Comparison of ENCODE assay signal across 10 cellular contexts in the genomic region with DNA sequence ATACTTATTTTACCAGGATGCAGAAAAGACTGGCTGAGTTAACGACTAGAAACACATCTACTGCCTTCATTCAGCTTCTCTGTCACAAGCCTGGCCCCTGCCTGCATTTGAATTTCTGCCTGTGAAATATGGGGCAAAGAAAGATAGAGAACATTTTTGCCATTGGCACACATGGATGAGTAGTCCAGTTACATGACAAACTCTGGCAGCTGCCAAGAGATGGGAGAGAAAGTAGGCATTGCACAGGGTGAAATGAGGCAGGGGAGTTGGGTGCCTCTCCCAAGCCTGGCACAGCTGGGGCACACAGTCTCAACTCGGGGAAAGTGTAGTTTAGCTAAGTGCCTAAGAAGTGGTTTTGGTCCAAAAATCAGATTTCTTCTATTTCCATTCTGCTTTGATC. TPM values are rescaled to one million over a fixed set of nuclear protein-coding genes. Genes with fewer than 3 reads are reported as not detected.
A peak's percentile ranks its signal among the peaks of the same experiment; 100 is the strongest.
DNase-seq lines count a peak whose midpoint lies in the region; ATAC-seq and TF ChIP-seq lines count a peak whose summit lies in the region.
"Had no signal": no experiment of that assay in that cellular context is flagged by ENCODE, and none has a peak within 500 bp of the region (broad histone marks: within the 10 kb centered on the region; RNA-seq: fewer than 3 reads in every experiment).

No MANE protein-coding gene starts in this region.

- H3K36me3 ChIP-seq in thyroid gland, result peaks cover 5 to 7% of the 10 kb centered on the region in 2 donors

- H3K4me3 ChIP-seq in thyroid gland (replicated peaks in 1 of 3), result no peak overlapping the region

- peaks cover 80 to 98% of the 10 kb centered on the region in 2 donors for H3K4me1 ChIP-seq in thyroid gland

- POLR2A ChIA-PET in activated CD4-positive, alpha-beta T cell treated with anti-CD3 and anti-CD28 coated beads for 36 hours (lab: Charles Lee), result no interaction called here

- no peaks in the 10 kb centered on the region for H3K9me3 Mint-ChIP-seq in brain
- no peaks in the 10 kb centered on the region for H3K9me3 Mint-ChIP-seq in memory B cell
- H3K9me3 Mint-ChIP-seq in activated CD4-positive, alpha-beta T cell treated with anti-CD3 and anti-CD28 coated beads for 36 hours (ENCODE audit: low read depth), result no peaks in the 10 kb centered on the region
- H3K9me3 Mint-ChIP-seq in natural killer cell, result no peaks in the 10 kb centered on the region

- WGBS in thyroid gland, 2 donors, result 48% methylated on average over 2 of the region's 2 CpGs

- no peaks in the 10 kb centered on the region for H3K27me3 ChIP-seq in thyroid gland

- H3K27ac ChIP-seq in thyroid gland, result peak overlapping the region; percentile 86 to 96 (median 89)

- H3K27me3 Mint-ChIP-seq in brain (peaks cover 8% of the 10 kb centered on the region), memory B cell (no peaks in the 10 kb centered on the region), natural killer cell (ENCODE audit: low read depth in 2 of 2) (no peaks in the 10 kb centered on the region)
- H3K27me3 Mint-ChIP-seq in activated CD4-positive, alpha-beta T cell treated with anti-CD3 and anti-CD28 coated beads for 36 hours, result no peaks in the 10 kb centered on the region

- no peak for TF ChIP-seq POLR2A in thyroid gland (IDR thresholded peaks at IDR 0.05)

- CTCF ChIA-PET in activated CD4-positive, alpha-beta T cell treated with anti-CD3 and anti-CD28 coated beads for 36 hours (lab: Charles Lee), result interaction anchor here (1.0 to 1.3 kb wide), 3 partner anchors 11 to 134 kb away, joined by 3 to 7 read pairs (median 3); no protein-coding TSS in a partner anchor

- DNase-seq in DMS 273 (lab: John Stamatoyannopoulos, UW; ENCODE audit: unreplicated experiment) (peak; percentile 24), DMS 273 treated with DMSO at 0.1 percent for 48 hours (lab: John Stamatoyannopoulos, UW) (no peak), memory B cell (ENCODE audit: low spot score in 2 of 2) (no peak), thyroid gland (no peak), natural killer cell (no peak)
- no peak for DNase-seq in activated CD4-positive, alpha-beta T cell treated with anti-CD3 and anti-CD28 coated beads for 36 hours
- DNase-seq: 8988T; stimulated activated naive CD4-positive, alpha-beta T cell treated with Interleukin-2 at 50 U/mL for 16 hours had no signal

- H3K4me3 Mint-ChIP-seq in brain (peak overlapping the region in 4 of 5 experiments; percentile 10 to 53 (median 18)), memory B cell (no peak overlapping the region), natural killer cell (no peak overlapping the region)
- no peak overlapping the region for H3K4me3 Mint-ChIP-seq in activated CD4-positive, alpha-beta T cell treated with anti-CD3 and anti-CD28 coated beads for 36 hours

- H3K9me3 ChIP-seq in thyroid gland, result no peaks in the 10 kb centered on the region

- H3K27ac Mint-ChIP-seq in brain (peak overlapping the region; percentile 77 to 99 (median 92)), memory B cell (peak overlapping the region; percentile 15), natural killer cell (peak overlapping the region in 1 of 2 donors; percentile 32)
- H3K27ac Mint-ChIP-seq in activated CD4-positive, alpha-beta T cell treated with anti-CD3 and anti-CD28 coated beads for 36 hours, result no peak overlapping the region

- TF ChIP-seq CTCF in brain (conservative IDR thresholded peaks at IDR 0.05) (no peak), thyroid gland (IDR thresholded peaks at IDR 0.05) (no peak), natural killer cell (IDR thresholded peaks at IDR 0.05) (no peak)

- H3K4me1 Mint-ChIP-seq in brain (peaks cover 77% of the 10 kb centered on the region), memory B cell (peaks cover 3% of the 10 kb centered on the region), natural killer cell (peaks cover 19% of the 10 kb centered on the region in 2 donors)
- peaks cover 13% of the 10 kb centered on the region for H3K4me1 Mint-ChIP-seq in activated CD4-positive, alpha-beta T cell treated with anti-CD3 and anti-CD28 coated beads for 36 hours

- no peak for ATAC-seq in memory B cell (ENCODE audit: low read depth)
- no peak for ATAC-seq in activated CD4-positive, alpha-beta T cell treated with anti-CD3 and anti-CD28 coated beads for 36 hours
- ATAC-seq in GM18502 (IDR thresholded peaks at IDR 0.05; ENCODE audit: poor library complexity, unreplicated experiment), result no peak
- no peak for ATAC-seq in natural killer cell

- peaks cover 16% of the 10 kb centered on the region for H3K36me3 Mint-ChIP-seq in brain
- peaks cover 26% of the 10 kb centered on the region for H3K36me3 Mint-ChIP-seq in memory B cell
- peaks cover 2% of the 10 kb centered on the region for H3K36me3 Mint-ChIP-seq in activated CD4-positive, alpha-beta T cell treated with anti-CD3 and anti-CD28 coated beads for 36 hours (ENCODE audit: low read depth)
- no peaks in the 10 kb centered on the region for H3K36me3 Mint-ChIP-seq in natural killer cell

- intact Hi-C loops in thyroid gland (cut with DNase I), result no loop called here
- intact Hi-C loops in activated CD4-positive, alpha-beta T cell treated with anti-CD3 and anti-CD28 coated beads for 36 hours (cut with DNase I, micrococcal nuclease), result no loop called here
- intact Hi-C loops in natural killer cell (cut with micrococcal nuclease), result no loop called here

RNA-seq across cellular contexts. Expression of a gene that starts 24.0 kb away (rescaled TPM):
- 439 TPM for polyA plus RNA-seq in brain (ENCODE audit: insufficient read depth, low read depth, low replicate concordance)
- 100 to 1,000 TPM; 436 to 796 (median 612) TPM for total RNA-seq in thyroid gland
- 10 to 100 TPM; 65.9 to 80.2 TPM for total RNA-seq in activated CD4-positive, alpha-beta T cell treated with anti-CD3 and anti-CD28 coated beads for 36 hours
- 100 to 1,000 TPM; 132 to 230 (median 155) TPM for total RNA-seq in natural killer cell

Comparison
In these comparisons a context has a peak if more than half of its experiments do, and no peak if none do; other contexts are left out.
1. H3K4me3 Mint-ChIP-seq: peak in brain (4 of 5); none in memory B cell (single experiment), activated CD4-positive, alpha-beta T cell treated with anti-CD3 and anti-CD28 coated beads for 36 hours (single experiment) and natural killer cell (single experiment).